In genomic region chr3:42632146-42632545, GRCh38 we compare ENCODE assay signal across 1 cellular context.
TF ChIP-seq lines count a peak whose summit lies in the region.

No MANE protein-coding gene starts in this region.

TF ChIP-seq in WTC11, 78 proteins besides CTCF, POLR2A, EP300 and RAD21:
- TF ChIP-seq NR2C2 (CRISPR knock-in tag; IDR thresholded peaks at IDR 0.05) (no peak), ZNF317 (CRISPR knock-in tag; IDR thresholded peaks at IDR 0.05; ENCODE audit: borderline replicate concordance, low read depth) (no peak), IRF2 (CRISPR knock-in tag; IDR thresholded peaks at IDR 0.05; ENCODE audit: borderline replicate concordance, low read depth) (no peak), ZNF281 (CRISPR knock-in tag; IDR thresholded peaks at IDR 0.05) (no peak), EMX1 (CRISPR knock-in tag; IDR thresholded peaks at IDR 0.05) (no peak), FOXP1 (CRISPR knock-in tag; IDR thresholded peaks at IDR 0.05; ENCODE audit: borderline replicate concordance) (no peak), ZNF121 (CRISPR knock-in tag; IDR thresholded peaks at IDR 0.05) (no peak), ZBTB43 (CRISPR knock-in tag; IDR thresholded peaks at IDR 0.05) (no peak), GRHL2 (CRISPR knock-in tag; IDR thresholded peaks at IDR 0.05; ENCODE audit: insufficient replicate concordance, severe bottlenecking) (no peak), ZNF138 (CRISPR knock-in tag; conservative IDR thresholded peaks at IDR 0.05) (no peak)
- TF ChIP-seq, protein P1, sequence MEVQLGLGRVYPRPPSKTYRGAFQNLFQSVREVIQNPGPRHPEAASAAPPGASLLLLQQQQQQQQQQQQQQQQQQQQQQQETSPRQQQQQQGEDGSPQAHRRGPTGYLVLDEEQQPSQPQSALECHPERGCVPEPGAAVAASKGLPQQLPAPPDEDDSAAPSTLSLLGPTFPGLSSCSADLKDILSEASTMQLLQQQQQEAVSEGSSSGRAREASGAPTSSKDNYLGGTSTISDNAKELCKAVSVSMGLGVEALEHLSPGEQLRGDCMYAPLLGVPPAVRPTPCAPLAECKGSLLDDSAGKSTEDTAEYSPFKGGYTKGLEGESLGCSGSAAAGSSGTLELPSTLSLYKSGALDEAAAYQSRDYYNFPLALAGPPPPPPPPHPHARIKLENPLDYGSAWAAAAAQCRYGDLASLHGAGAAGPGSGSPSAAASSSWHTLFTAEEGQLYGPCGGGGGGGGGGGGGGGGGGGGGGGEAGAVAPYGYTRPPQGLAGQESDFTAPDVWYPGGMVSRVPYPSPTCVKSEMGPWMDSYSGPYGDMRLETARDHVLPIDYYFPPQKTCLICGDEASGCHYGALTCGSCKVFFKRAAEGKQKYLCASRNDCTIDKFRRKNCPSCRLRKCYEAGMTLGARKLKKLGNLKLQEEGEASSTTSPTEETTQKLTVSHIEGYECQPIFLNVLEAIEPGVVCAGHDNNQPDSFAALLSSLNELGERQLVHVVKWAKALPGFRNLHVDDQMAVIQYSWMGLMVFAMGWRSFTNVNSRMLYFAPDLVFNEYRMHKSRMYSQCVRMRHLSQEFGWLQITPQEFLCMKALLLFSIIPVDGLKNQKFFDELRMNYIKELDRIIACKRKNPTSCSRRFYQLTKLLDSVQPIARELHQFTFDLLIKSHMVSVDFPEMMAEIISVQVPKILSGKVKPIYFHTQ (CRISPR knock-in tag; IDR thresholded peaks at IDR 0.05), result no peak
